In the genomic region with DNA sequence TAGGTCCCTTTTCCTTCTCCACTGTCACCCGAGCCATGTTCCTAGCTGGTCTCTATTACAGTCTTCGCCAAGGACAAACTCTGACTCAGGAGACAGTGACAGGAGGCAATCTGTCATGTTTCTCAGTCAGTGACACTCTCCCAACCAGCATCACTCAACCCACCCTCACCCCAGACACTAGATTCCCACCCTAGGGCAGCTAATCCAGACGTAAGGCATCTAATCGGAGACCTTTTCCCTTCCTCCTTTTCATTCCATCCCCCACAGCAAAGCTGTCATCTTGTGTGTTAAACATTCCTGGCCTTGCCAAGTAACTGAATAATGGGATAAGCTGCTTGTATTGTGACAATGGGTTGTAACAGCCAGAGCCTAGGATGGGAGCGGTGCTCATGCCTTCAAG, we compare ENCODE assay signal across 23 cellular contexts.
"Had no signal": no experiment of that assay in that cellular context is flagged by ENCODE, and none has a peak within 500 bp of the region (broad histone marks: within the 10 kb centered on the region; RNA-seq: fewer than 3 reads in every experiment).

No MANE protein-coding gene starts in this region.

- H3K9me3 ChIP-seq: heart right ventricle, ovary, prostate gland, upper lobe of left lung had no signal

- H3K4me3 Mint-ChIP-seq: activated naive CD8-positive, alpha-beta T cell; naive thymus-derived CD4-positive, alpha-beta T cell; stimulated activated effector memory CD8-positive, alpha-beta T cell treated with anti-CD3 and anti-CD28 coated beads, Interleukin-12 subunit alpha, Interleukin-12 subunit beta, amount 100 ng/mL, for 72 hours; stimulated activated naive CD8-positive, alpha-beta T cell treated with anti-CD3 and anti-CD28 coated beads, Interleukin-15, amount 100 ng/mL, for 72 hours had no signal

- H3K27me3 ChIP-seq: brain microvascular endothelial cell, foreskin keratinocyte, heart right ventricle, ovary, upper lobe of left lung had no signal

- DNase-seq: activated CD4-positive, alpha-beta T cell treated with anti-CD3 and anti-CD28 coated beads for 4 hours; activated CD4-positive, alpha-beta T cell treated with anti-CD3 and anti-CD28 coated beads, Interleukin-2, amount 50 U/mL, for 4 hours; activated effector memory CD4-positive, alpha-beta T cell treated with Interleukin-2 at 50 U/mL for 16 hours; activated naive CD4-positive, alpha-beta T cell treated with Interleukin-2 at 50 U/mL for 16 hours; brain microvascular endothelial cell; caudate nucleus; cortex of kidney; foreskin keratinocyte; heart right ventricle; midbrain; naive thymus-derived CD4-positive, alpha-beta T cell; ovary; retina; stimulated activated CD4-positive, alpha-beta T cell treated with anti-CD3 and anti-CD28 coated beads, Interleukin-4, amount 100 ng/mL, for 24 hours; stimulated activated naive CD8-positive, alpha-beta T cell treated with anti-CD3 and anti-CD28 coated beads, Interleukin-15, amount 100 ng/mL, for 72 hours; substantia nigra; upper lobe of left lung had no signal

- H3K4me3 ChIP-seq: heart right ventricle, ovary, prostate gland, skin epidermis, upper lobe of left lung had no signal

- H3K4me1 ChIP-seq: foreskin keratinocyte had no signal

- H3K27ac Mint-ChIP-seq: activated naive CD8-positive, alpha-beta T cell; naive thymus-derived CD4-positive, alpha-beta T cell; stimulated activated effector memory CD8-positive, alpha-beta T cell treated with anti-CD3 and anti-CD28 coated beads, Interleukin-12 subunit alpha, Interleukin-12 subunit beta, amount 100 ng/mL, for 72 hours; stimulated activated naive CD8-positive, alpha-beta T cell treated with anti-CD3 and anti-CD28 coated beads, Interleukin-15, amount 100 ng/mL, for 72 hours had no signal

- ATAC-seq: esophagus mucosa; foreskin keratinocyte; heart right ventricle; naive thymus-derived CD4-positive, alpha-beta T cell; sciatic nerve; stimulated activated effector memory CD8-positive, alpha-beta T cell treated with anti-CD3 and anti-CD28 coated beads, Interleukin-12 subunit alpha, Interleukin-12 subunit beta, amount 100 ng/mL, for 72 hours; stimulated activated naive CD8-positive, alpha-beta T cell treated with anti-CD3 and anti-CD28 coated beads, Interleukin-15, amount 100 ng/mL, for 72 hours had no signal

- H3K27me3 Mint-ChIP-seq: activated naive CD8-positive, alpha-beta T cell; stimulated activated naive CD8-positive, alpha-beta T cell treated with anti-CD3 and anti-CD28 coated beads, Interleukin-15, amount 100 ng/mL, for 72 hours had no signal

- H3K27ac ChIP-seq: brain microvascular endothelial cell, foreskin keratinocyte, heart right ventricle, ovary, prostate gland, skin epidermis, upper lobe of left lung had no signal

- H3K36me3 ChIP-seq: brain microvascular endothelial cell, heart right ventricle, ovary, prostate gland, upper lobe of left lung had no signal
